In genomic region chr19:8143041-8143440, GRCh38 we compare ENCODE assay signal across 18 cellular contexts. TPM values are rescaled to one million over a fixed set of nuclear protein-coding genes. Genes with fewer than 3 reads are reported as not detected.
"Had no signal": no experiment of that assay in that cellular context is flagged by ENCODE, and none has a peak within 500 bp of the region (broad histone marks: within the 10 kb centered on the region; RNA-seq: fewer than 3 reads in every experiment).

No MANE protein-coding gene starts in this region.

- H3K4me3 ChIP-seq: adrenal gland, lung, mucosa of descending colon, ovary, upper lobe of right lung had no signal

- H3K4me3 Mint-ChIP-seq: activated CD4-positive, alpha-beta T cell treated with anti-CD3 and anti-CD28 coated beads, Interleukin-2, amount 10 ng/mL, durations not matched to agents 24 days and 14 days; activated naive CD4-positive, alpha-beta T cell treated with anti-CD3 and anti-CD28 coated beads, Interleukin-2, amount 10 ng/mL, durations not matched to agents 7 days and 5 days; activated T-helper 17 cell treated with anti-CD3 and anti-CD28 coated beads, Interleukin-2, amount 50 U/mL, for 72 hours; central memory CD8-positive, alpha-beta T cell; immature natural killer cell; natural killer cell; stimulated activated naive CD8-positive, alpha-beta T cell treated with anti-CD3 and anti-CD28 coated beads, Interleukin-15, Interleukin-2, amounts not matched to agents 100 ng/mL and 50 ng/mL, for 24 hours; T-helper 1 cell treated with Interleukin-12 subunit alpha and Interleukin-12 subunit beta and Interleukin-4 antibody, amounts not matched to agents 30 μg/mL and 1 μg/mL, for 36 hours had no signal

- H3K36me3 ChIP-seq: adrenal gland, ovary, upper lobe of right lung had no signal

- H3K27ac Mint-ChIP-seq: activated CD4-positive, alpha-beta T cell treated with anti-CD3 and anti-CD28 coated beads, Interleukin-2, amount 10 ng/mL, durations not matched to agents 24 days and 14 days; activated naive CD4-positive, alpha-beta T cell treated with anti-CD3 and anti-CD28 coated beads, Interleukin-2, amount 10 ng/mL, durations not matched to agents 7 days and 5 days; activated T-helper 17 cell treated with anti-CD3 and anti-CD28 coated beads, Interleukin-2, amount 50 U/mL, for 72 hours; immature natural killer cell; natural killer cell; stimulated activated naive CD8-positive, alpha-beta T cell treated with anti-CD3 and anti-CD28 coated beads, Interleukin-15, Interleukin-2, amounts not matched to agents 100 ng/mL and 50 ng/mL, for 24 hours; T-helper 1 cell treated with Interleukin-12 subunit alpha and Interleukin-12 subunit beta and Interleukin-4 antibody, amounts not matched to agents 30 μg/mL and 1 μg/mL, for 36 hours had no signal

- H3K9me3 Mint-ChIP-seq: activated CD4-positive, alpha-beta T cell treated with anti-CD3 and anti-CD28 coated beads, Interleukin-2, amount 10 ng/mL, durations not matched to agents 24 days and 14 days; activated naive CD4-positive, alpha-beta T cell treated with anti-CD3 and anti-CD28 coated beads, Interleukin-2, amount 10 ng/mL, durations not matched to agents 7 days and 5 days; activated T-helper 17 cell treated with anti-CD3 and anti-CD28 coated beads, Interleukin-2, amount 50 U/mL, for 72 hours; central memory CD8-positive, alpha-beta T cell; immature natural killer cell; natural killer cell; stimulated activated naive CD8-positive, alpha-beta T cell treated with anti-CD3 and anti-CD28 coated beads, Interleukin-15, Interleukin-2, amounts not matched to agents 100 ng/mL and 50 ng/mL, for 24 hours; T-helper 1 cell treated with Interleukin-12 subunit alpha and Interleukin-12 subunit beta and Interleukin-4 antibody, amounts not matched to agents 30 μg/mL and 1 μg/mL, for 36 hours had no signal

- DNase-seq: activated CD4-positive, alpha-beta T cell treated with anti-CD3 and anti-CD28 coated beads, Interleukin-2, amount 10 ng/mL, durations not matched to agents 24 days and 14 days; activated naive CD4-positive, alpha-beta T cell treated with anti-CD3 and anti-CD28 coated beads, Interleukin-2, amount 10 ng/mL, durations not matched to agents 7 days and 5 days; adrenal gland; effector memory CD4-positive, alpha-beta T cell; immature natural killer cell; left cardiac atrium; mucosa of descending colon; natural killer cell; ovary; stimulated activated CD4-positive, alpha-beta T cell treated with anti-CD3 and anti-CD28 coated beads, Interleukin-15, amount 100 ng/mL, for 24 hours; stimulated activated CD4-positive, alpha-beta T cell treated with anti-CD3 and anti-CD28 coated beads, Interleukin-4, amount 100 ng/mL, for 24 hours; upper lobe of right lung had no signal

- ATAC-seq: activated T-helper 17 cell treated with anti-CD3 and anti-CD28 coated beads, Interleukin-2, amount 50 U/mL, for 72 hours; left cardiac atrium; mucosa of descending colon; natural killer cell; upper lobe of right lung had no signal

- H3K27me3 ChIP-seq: ovary had no signal

- H3K27ac ChIP-seq: adrenal gland, epithelial cell of prostate, ovary, upper lobe of right lung had no signal

- H3K4me1 Mint-ChIP-seq: activated CD4-positive, alpha-beta T cell treated with anti-CD3 and anti-CD28 coated beads, Interleukin-2, amount 10 ng/mL, durations not matched to agents 24 days and 14 days; activated T-helper 17 cell treated with anti-CD3 and anti-CD28 coated beads, Interleukin-2, amount 50 U/mL, for 72 hours; central memory CD8-positive, alpha-beta T cell had no signal

- H3K9me3 ChIP-seq: adrenal gland, mucosa of descending colon, ovary, upper lobe of right lung had no signal

- H3K36me3 Mint-ChIP-seq: activated naive CD4-positive, alpha-beta T cell treated with anti-CD3 and anti-CD28 coated beads, Interleukin-2, amount 10 ng/mL, durations not matched to agents 7 days and 5 days; natural killer cell had no signal

- H3K4me1 ChIP-seq: upper lobe of right lung had no signal

RNA-seq across cellular contexts. Expression of gene FBN3, which starts 6.4 kb away (rescaled TPM):
- total RNA-seq: activated CD4-positive, alpha-beta T cell treated with anti-CD3 and anti-CD28 coated beads, Interleukin-2, amount 10 ng/mL, durations not matched to agents 24 days and 14 days; left cardiac atrium had no signal
- polyA plus RNA-seq: immature natural killer cell had no signal
